Comparison of ENCODE assay signal across 8 cellular contexts in genomic region chr5:124746252-124746915, GRCh38. TPM values are rescaled to one million over a fixed set of nuclear protein-coding genes. Genes with fewer than 3 reads are reported as not detected.
DNase-seq lines count a peak whose midpoint lies in the region; ATAC-seq and TF ChIP-seq lines count a peak whose summit lies in the region.

Gene ZNF608 (minus strand): TSS chr5:124746639. CDS start chr5:124744989, 1,650 bp downstream.

- no peak for ATAC-seq in GM18517 (IDR thresholded peaks at IDR 0.05; ENCODE audit: unreplicated experiment)

- no peaks in the 10 kb centered on the region for H3K9me2 ChIP-seq in hepatocyte (replicated peaks; ENCODE audit: insufficient read depth)

- 0 to 1% (median 0%) methylated on average over 14 of the region's 14 CpGs for WGBS in adrenal gland, 4 donors
- WGBS in hepatocyte (ENCODE audit: low lambda C conversion rate, missing lambda C conversion rate), result 0% methylated on average over 14 of the region's 14 CpGs

- H4K20me1 ChIP-seq in hepatocyte (ENCODE audit: insufficient read depth, poor library complexity, severe bottlenecking), result no peaks in the 10 kb centered on the region

- H3K79me2 ChIP-seq in hepatocyte, result peaks cover 50% of the 10 kb centered on the region

- H2AFZ ChIP-seq in hepatocyte, result peak within 1 kb of the TSS; percentile 30

- H3K27me3 ChIP-seq in adrenal gland, result no peaks in the 10 kb centered on the region
- H3K27me3 ChIP-seq in hepatocyte, result no peaks in the 10 kb centered on the region

- H3K9me3 ChIP-seq in adrenal gland (replicated peaks in 1 of 3) (no peaks in the 10 kb centered on the region), hepatocyte (ENCODE audit: low read depth) (no peaks in the 10 kb centered on the region)

- H3K36me3 ChIP-seq in adrenal gland (replicated peaks in 1 of 2) (no peaks in the 10 kb centered on the region), hepatocyte (replicated peaks; ENCODE audit: insufficient read depth, low read depth) (no peaks in the 10 kb centered on the region)

- intact Hi-C loops in adrenal gland (cut with DNase I), result no loop called here

- H3K27ac ChIP-seq in adrenal gland (peak within 1 kb of the TSS; percentile 84 to 91 (median 88)), hepatocyte (peak within 1 kb of the TSS; percentile 91)

- TF ChIP-seq POLR2A in adrenal gland (IDR thresholded peaks at IDR 0.05), result peak in 1 of 2 donors; percentile 27

- H3K4me3 ChIP-seq in adrenal gland (peak within 1 kb of the TSS; percentile 43 to 73 (median 46)), hepatocyte (peak within 1 kb of the TSS; percentile 65)

- peak; percentile 57 for DNase-seq in EL
- DNase-seq in NCI-H2029 (lab: John Stamatoyannopoulos, UW), result peak; percentile 27
- DNase-seq in adrenal gland, result peak; percentile 30 to 74 (median 56)
- peak; percentile 63 for DNase-seq in hepatocyte (ENCODE audit: low spot score)
- DNase-seq in renal cortical epithelial cell (ENCODE audit: low read depth), result peak; percentile 85
- DNase-seq in GOT3 (lab: John Stamatoyannopoulos, UW), result no peak
- DNase-seq in activated CD4-positive, alpha-beta T cell treated with anti-CD3 and anti-CD28 coated beads for 1 hour, result no peak

- peak within 1 kb of the TSS; percentile 78 for H3K4me2 ChIP-seq in hepatocyte

- H3K4me1 ChIP-seq in adrenal gland (replicated peaks in 1 of 2) (peaks cover 21 to 25% of the 10 kb centered on the region in 2 donors), hepatocyte (ENCODE audit: insufficient read depth) (peaks cover 14% of the 10 kb centered on the region)

- peak in 3 of 6 experiments; percentile 26 to 31 (median 28) for TF ChIP-seq CTCF in adrenal gland (IDR thresholded peaks at IDR 0.05)
- TF ChIP-seq CTCF in hepatocyte (IDR thresholded peaks at IDR 0.05; ENCODE audit: poor library complexity), result peak; percentile 5

RNA-seq across cellular contexts. Expression of gene ZNF608, which starts in this region (rescaled TPM):
- total RNA-seq in adrenal gland (10 to 100 TPM; 15.5 to 55.0 (median 29.1) TPM), hepatocyte (28.5 and 30.0 TPM in 2 replicates), renal cortical epithelial cell (59.6 and 116 TPM in 2 replicates)
- polyA plus RNA-seq in adrenal gland (10 to 100 TPM; 14.4 to 30.3 (median 16.7) TPM), hepatocyte (12.4 and 19.8 TPM in 2 replicates)

Comparison
In these comparisons a context has a peak if more than half of its experiments do, and no peak if none do; other contexts are left out.
1. DNase-seq: peak in EL (single experiment), NCI-H2029 (single experiment), adrenal gland (7 of 7), hepatocyte (single experiment) and renal cortical epithelial cell (single experiment); none in GOT3 (single experiment) and activated CD4-positive, alpha-beta T cell treated with anti-CD3 and anti-CD28 coated beads for 1 hour (single experiment).